ENCODE assay signal across 1 cellular context in the genomic region with DNA sequence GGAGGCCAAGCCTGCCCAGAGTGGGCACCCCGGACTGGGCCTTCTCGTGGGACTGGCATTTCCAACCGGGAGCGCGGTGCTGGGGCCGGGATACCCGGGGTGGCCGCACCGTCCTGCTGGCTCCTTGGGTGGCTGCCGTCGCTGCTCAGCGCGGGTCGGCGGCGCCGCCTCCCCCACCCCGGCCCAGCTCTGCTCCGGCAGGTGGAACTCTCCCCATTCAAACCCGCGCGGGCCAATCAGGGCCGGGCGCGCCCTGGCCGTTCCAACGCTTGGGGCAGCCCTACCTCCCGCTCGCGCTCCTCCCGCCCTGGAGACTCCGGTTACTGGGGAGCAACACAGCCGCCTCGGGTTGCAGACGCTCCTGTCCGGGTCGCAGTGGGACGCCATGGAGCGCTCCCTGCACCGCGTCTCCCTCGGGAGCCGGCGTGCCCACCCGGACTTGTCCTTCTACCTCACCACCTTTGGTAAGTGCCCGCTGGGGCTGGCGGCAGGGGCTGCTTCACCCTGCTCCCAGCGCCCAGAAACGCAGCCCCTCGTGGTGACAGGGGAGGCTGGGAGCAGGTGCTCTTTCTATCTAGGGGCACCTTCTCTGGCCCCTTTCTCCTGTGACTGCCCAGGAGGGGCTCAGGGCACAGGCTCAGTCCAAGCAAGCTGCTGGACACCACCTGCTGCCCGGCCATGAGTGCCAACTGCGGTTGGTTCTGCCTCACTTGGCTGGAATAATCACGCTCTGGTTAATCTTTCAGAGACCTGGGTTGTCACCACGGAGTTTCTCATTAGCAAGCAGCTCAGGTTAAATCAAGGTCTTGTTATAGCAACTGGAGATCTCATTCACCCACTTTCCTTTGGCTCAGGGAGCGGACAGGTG.
TF ChIP-seq lines count a peak whose summit lies in the region.

A gene (plus strand): TSS at position 310 of the 868 bp plus-strand sequence. CDS start 76 bp downstream, at position 386.

TF ChIP-seq in WTC11, 78 proteins besides CTCF, POLR2A, EP300 and RAD21 (continued from another document):
- TF ChIP-seq, protein P1, sequence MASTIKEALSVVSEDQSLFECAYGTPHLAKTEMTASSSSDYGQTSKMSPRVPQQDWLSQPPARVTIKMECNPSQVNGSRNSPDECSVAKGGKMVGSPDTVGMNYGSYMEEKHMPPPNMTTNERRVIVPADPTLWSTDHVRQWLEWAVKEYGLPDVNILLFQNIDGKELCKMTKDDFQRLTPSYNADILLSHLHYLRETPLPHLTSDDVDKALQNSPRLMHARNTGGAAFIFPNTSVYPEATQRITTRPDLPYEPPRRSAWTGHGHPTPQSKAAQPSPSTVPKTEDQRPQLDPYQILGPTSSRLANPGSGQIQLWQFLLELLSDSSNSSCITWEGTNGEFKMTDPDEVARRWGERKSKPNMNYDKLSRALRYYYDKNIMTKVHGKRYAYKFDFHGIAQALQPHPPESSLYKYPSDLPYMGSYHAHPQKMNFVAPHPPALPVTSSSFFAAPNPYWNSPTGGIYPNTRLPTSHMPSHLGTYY (CRISPR knock-in tag; IDR thresholded peaks at IDR 0.05), result no peak
- TF ChIP-seq, protein P2, sequence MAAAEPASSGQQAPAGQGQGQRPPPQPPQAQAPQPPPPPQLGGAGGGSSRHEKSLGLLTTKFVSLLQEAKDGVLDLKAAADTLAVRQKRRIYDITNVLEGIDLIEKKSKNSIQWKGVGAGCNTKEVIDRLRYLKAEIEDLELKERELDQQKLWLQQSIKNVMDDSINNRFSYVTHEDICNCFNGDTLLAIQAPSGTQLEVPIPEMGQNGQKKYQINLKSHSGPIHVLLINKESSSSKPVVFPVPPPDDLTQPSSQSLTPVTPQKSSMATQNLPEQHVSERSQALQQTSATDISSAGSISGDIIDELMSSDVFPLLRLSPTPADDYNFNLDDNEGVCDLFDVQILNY (CRISPR knock-in tag; IDR thresholded peaks at IDR 0.05), result peak; percentile 78
- TF ChIP-seq GRHL2 (CRISPR knock-in tag; IDR thresholded peaks at IDR 0.05; ENCODE audit: insufficient replicate concordance, severe bottlenecking) (no peak), CREB1 (CRISPR knock-in tag; IDR thresholded peaks at IDR 0.05) (no peak), SMAD4 (CRISPR knock-in tag; IDR thresholded peaks at IDR 0.05) (no peak), ZNF423 (CRISPR knock-in tag; IDR thresholded peaks at IDR 0.05) (peak; percentile 66), SP1 (CRISPR knock-in tag; conservative IDR thresholded peaks at IDR 0.05) (peak; percentile 44; the same call in 1 of the 2 replicates), TEAD1 (CRISPR knock-in tag; IDR thresholded peaks at IDR 0.05) (no peak), SMAD3 (CRISPR knock-in tag; IDR thresholded peaks at IDR 0.05; ENCODE audit: borderline replicate concordance) (peak; percentile 67; the same call in 1 of the 2 replicates)
- TF ChIP-seq, protein P3, sequence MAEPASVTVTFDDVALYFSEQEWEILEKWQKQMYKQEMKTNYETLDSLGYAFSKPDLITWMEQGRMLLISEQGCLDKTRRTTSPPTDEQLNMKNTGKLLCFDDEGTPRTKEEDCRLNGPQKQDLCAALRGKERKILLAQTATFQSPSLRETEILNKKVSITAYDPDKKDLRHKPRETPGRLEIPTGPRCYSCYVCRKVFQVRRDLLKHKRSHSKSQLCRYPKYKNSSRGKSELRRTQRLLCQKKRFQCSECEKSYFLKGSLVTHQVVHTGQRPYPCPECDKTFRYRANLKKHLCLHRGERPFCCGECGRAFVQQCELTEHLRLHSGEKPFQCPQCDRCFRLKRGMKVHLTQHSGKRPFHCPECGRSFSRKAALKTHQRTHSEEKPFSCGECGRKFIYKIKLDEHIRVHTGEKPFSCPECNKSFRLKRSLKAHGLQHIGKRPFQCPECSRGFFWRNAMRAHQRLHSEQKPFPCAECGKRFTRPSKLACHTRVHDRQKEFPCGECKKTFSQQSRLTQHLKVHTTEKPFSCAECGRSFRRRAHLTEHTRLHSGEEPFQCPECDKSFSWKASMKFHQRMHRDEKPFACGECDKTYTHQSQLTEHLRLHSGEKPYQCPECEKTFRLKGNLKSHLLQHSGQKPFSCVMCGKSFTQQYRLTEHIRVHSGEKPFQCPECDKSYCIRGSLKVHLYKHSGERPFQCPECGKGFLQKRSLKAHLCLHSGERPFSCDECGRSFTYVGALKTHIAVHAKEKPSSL (CRISPR knock-in tag; conservative IDR thresholded peaks at IDR 0.05), result no peak
- TF ChIP-seq, protein P4, sequence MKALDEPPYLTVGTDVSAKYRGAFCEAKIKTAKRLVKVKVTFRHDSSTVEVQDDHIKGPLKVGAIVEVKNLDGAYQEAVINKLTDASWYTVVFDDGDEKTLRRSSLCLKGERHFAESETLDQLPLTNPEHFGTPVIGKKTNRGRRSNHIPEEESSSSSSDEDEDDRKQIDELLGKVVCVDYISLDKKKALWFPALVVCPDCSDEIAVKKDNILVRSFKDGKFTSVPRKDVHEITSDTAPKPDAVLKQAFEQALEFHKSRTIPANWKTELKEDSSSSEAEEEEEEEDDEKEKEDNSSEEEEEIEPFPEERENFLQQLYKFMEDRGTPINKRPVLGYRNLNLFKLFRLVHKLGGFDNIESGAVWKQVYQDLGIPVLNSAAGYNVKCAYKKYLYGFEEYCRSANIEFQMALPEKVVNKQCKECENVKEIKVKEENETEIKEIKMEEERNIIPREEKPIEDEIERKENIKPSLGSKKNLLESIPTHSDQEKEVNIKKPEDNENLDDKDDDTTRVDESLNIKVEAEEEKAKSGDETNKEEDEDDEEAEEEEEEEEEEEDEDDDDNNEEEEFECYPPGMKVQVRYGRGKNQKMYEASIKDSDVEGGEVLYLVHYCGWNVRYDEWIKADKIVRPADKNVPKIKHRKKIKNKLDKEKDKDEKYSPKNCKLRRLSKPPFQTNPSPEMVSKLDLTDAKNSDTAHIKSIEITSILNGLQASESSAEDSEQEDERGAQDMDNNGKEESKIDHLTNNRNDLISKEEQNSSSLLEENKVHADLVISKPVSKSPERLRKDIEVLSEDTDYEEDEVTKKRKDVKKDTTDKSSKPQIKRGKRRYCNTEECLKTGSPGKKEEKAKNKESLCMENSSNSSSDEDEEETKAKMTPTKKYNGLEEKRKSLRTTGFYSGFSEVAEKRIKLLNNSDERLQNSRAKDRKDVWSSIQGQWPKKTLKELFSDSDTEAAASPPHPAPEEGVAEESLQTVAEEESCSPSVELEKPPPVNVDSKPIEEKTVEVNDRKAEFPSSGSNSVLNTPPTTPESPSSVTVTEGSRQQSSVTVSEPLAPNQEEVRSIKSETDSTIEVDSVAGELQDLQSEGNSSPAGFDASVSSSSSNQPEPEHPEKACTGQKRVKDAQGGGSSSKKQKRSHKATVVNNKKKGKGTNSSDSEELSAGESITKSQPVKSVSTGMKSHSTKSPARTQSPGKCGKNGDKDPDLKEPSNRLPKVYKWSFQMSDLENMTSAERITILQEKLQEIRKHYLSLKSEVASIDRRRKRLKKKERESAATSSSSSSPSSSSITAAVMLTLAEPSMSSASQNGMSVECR (CRISPR knock-in tag; IDR thresholded peaks at IDR 0.05; ENCODE audit: borderline replicate concordance), result no peak
- TF ChIP-seq, protein P5, sequence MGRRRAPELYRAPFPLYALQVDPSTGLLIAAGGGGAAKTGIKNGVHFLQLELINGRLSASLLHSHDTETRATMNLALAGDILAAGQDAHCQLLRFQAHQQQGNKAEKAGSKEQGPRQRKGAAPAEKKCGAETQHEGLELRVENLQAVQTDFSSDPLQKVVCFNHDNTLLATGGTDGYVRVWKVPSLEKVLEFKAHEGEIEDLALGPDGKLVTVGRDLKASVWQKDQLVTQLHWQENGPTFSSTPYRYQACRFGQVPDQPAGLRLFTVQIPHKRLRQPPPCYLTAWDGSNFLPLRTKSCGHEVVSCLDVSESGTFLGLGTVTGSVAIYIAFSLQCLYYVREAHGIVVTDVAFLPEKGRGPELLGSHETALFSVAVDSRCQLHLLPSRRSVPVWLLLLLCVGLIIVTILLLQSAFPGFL (CRISPR knock-in tag; IDR thresholded peaks at IDR 0.05; ENCODE audit: borderline replicate concordance), result no peak
- TF ChIP-seq, protein P6, sequence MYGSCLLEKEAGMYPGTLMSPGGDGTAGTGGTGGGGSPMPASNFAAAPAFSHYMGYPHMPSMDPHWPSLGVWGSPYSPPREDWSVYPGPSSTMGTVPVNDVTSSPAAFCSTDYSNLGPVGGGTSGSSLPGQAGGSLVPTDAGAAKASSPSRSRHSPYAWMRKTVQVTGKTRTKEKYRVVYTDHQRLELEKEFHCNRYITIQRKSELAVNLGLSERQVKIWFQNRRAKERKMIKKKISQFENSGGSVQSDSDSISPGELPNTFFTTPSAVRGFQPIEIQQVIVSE (CRISPR knock-in tag; IDR thresholded peaks at IDR 0.05; ENCODE audit: borderline replicate concordance), result no peak
